13 cellular contexts compared by ENCODE assay signal in the genomic region with DNA sequence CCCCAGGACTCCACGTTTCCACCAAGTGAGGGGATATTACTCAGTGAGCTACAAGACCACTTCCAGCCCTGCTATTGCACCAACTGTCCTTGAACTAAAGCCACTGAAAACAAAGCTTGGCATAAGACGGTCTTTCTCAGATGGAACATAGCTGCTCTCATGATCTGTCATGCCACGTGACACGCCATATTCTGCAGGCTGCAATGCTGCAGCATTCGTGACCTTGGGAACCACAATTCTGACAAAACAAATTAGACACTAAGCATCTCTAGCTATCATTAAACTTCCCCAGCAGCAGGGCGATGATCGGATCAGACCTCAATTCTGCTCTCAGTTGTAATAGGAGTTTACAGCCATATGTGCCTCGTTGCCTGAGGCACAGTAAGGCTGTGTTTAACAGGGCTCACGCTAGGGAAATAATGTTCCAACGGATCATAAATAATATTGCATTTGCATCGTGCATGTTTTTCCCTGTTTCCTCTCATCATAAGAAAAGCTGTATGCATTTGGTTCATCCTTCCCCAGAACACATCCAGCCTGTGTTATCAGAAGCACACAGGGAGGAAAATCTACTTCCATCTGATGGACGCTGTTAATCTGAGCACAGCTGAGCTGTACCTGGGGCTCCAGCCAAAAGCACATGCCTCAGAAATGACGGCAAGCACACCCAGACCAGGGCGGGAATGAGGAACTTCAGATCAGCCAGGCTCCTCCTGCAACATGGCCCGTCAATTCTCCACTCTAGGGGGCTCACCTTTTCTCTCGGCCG. TPM values are rescaled to one million over a fixed set of nuclear protein-coding genes. Genes with fewer than 3 reads are reported as not detected.
DNase-seq lines count a peak whose midpoint lies in the region; ATAC-seq, FAIRE-seq and TF ChIP-seq lines count a peak whose summit lies in the region.
"Had no signal": no experiment of that assay in that cellular context is flagged by ENCODE, and none has a peak within 500 bp of the region (broad histone marks: within the 10 kb centered on the region; RNA-seq: fewer than 3 reads in every experiment).

No MANE protein-coding gene starts in this region.

- H3K4me3 ChIP-seq in fibroblast of villous mesenchyme (ENCODE audit: low read depth, low read length) = no peak overlapping the region
- H3K4me3 ChIP-seq: lung, sigmoid colon had no signal

- peak; percentile 51 for ATAC-seq in SK-N-SH treated with all-trans-retinoic acid at 6 μM for 48 hours
- ATAC-seq: activated CD8-positive, alpha-beta T cell treated with anti-CD3 and anti-CD28 coated beads for 36 hours had no signal

- in situ Hi-C loops in GM13977 (cut with MboI; ENCODE audit: low pct_unique_long_range_greater_than_20kb, low sequenced_read_pairs, unreplicated experiment) = no loop called here

- no peak for TF ChIP-seq CTCF in fibroblast of villous mesenchyme (IDR thresholded peaks at IDR 0.05; ENCODE audit: insufficient read depth, low read depth, low read length)
- TF ChIP-seq CTCF in GM13977 (IDR thresholded peaks at IDR 0.05; ENCODE audit: extremely low read depth, insufficient read depth, missing control alignments) = no peak

- no peak for FAIRE-seq in urothelium cell line (lab: Jason Lieb, UNC)

- DNase-seq in NCI-H1417 (lab: John Stamatoyannopoulos, UW) (peak in 2 of 3 experiments; percentile 39 to 60), NCI-H1417 treated with DMSO at 0.1 percent for 48 hours (lab: John Stamatoyannopoulos, UW) (no peak), fibroblast of villous mesenchyme (ENCODE audit: low read depth) (peak; percentile 11), stromal cell of bone marrow (ENCODE audit: low read depth) (peak; percentile 41), urothelium cell line (ENCODE audit: low spot score) (no peak), NCI-H187 (lab: John Stamatoyannopoulos, UW) (no peak), GM13977 (ENCODE audit: low spot score) (no peak)
- DNase-seq: 8988T; activated CD8-positive, alpha-beta T cell treated with anti-CD3 and anti-CD28 coated beads for 36 hours; NCI-H2171 treated with DMSO at 0.1 percent for 48 hours; sigmoid colon had no signal

TF ChIP-seq in SK-N-SH treated with all-trans-retinoic acid at 6 μM for 48 hours, 23 proteins besides CTCF, POLR2A, EP300 and RAD21:
- TF ChIP-seq ARNTL (CRISPR knock-in tag; IDR thresholded peaks at IDR 0.05; ENCODE audit: borderline replicate concordance, low read depth) (no peak), TCF4 (CRISPR knock-in tag; IDR thresholded peaks at IDR 0.05; ENCODE audit: borderline replicate concordance) (0 out of 2 replicates have a peak, but pooled peaks have one; percentile 35), PPARA (CRISPR knock-in tag; IDR thresholded peaks at IDR 0.05; ENCODE audit: borderline replicate concordance) (no peak), ESRRG (CRISPR knock-in tag; IDR thresholded peaks at IDR 0.05) (no peak), SNAI2 (CRISPR knock-in tag; IDR thresholded peaks at IDR 0.05) (no peak)
- TF ChIP-seq, protein P1, sequence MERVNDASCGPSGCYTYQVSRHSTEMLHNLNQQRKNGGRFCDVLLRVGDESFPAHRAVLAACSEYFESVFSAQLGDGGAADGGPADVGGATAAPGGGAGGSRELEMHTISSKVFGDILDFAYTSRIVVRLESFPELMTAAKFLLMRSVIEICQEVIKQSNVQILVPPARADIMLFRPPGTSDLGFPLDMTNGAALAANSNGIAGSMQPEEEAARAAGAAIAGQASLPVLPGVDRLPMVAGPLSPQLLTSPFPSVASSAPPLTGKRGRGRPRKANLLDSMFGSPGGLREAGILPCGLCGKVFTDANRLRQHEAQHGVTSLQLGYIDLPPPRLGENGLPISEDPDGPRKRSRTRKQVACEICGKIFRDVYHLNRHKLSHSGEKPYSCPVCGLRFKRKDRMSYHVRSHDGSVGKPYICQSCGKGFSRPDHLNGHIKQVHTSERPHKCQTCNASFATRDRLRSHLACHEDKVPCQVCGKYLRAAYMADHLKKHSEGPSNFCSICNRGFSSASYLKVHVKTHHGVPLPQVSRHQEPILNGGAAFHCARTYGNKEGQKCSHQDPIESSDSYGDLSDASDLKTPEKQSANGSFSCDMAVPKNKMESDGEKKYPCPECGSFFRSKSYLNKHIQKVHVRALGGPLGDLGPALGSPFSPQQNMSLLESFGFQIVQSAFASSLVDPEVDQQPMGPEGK (CRISPR knock-in tag; IDR thresholded peaks at IDR 0.05; ENCODE audit: borderline replicate concordance) = no peak
- TF ChIP-seq, protein P2, sequence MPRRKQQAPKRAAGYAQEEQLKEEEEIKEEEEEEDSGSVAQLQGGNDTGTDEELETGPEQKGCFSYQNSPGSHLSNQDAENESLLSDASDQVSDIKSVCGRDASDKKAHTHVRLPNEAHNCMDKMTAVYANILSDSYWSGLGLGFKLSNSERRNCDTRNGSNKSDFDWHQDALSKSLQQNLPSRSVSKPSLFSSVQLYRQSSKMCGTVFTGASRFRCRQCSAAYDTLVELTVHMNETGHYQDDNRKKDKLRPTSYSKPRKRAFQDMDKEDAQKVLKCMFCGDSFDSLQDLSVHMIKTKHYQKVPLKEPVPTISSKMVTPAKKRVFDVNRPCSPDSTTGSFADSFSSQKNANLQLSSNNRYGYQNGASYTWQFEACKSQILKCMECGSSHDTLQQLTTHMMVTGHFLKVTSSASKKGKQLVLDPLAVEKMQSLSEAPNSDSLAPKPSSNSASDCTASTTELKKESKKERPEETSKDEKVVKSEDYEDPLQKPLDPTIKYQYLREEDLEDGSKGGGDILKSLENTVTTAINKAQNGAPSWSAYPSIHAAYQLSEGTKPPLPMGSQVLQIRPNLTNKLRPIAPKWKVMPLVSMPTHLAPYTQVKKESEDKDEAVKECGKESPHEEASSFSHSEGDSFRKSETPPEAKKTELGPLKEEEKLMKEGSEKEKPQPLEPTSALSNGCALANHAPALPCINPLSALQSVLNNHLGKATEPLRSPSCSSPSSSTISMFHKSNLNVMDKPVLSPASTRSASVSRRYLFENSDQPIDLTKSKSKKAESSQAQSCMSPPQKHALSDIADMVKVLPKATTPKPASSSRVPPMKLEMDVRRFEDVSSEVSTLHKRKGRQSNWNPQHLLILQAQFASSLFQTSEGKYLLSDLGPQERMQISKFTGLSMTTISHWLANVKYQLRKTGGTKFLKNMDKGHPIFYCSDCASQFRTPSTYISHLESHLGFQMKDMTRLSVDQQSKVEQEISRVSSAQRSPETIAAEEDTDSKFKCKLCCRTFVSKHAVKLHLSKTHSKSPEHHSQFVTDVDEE (CRISPR knock-in tag; IDR thresholded peaks at IDR 0.05) = 0 out of 2 replicates have a peak, but pooled peaks have one; percentile 50

RNA-seq across cellular contexts. Expression of a gene that starts 38.6 kb away (rescaled TPM):
- not detected in 2 replicates for total RNA-seq in fibroblast of villous mesenchyme
- total RNA-seq: activated CD8-positive, alpha-beta T cell treated with anti-CD3 and anti-CD28 coated beads for 36 hours; lung; sigmoid colon had no signal

RNA-seq across cellular contexts. Expression of a gene that starts 59.5 kb away (rescaled TPM):
- total RNA-seq in fibroblast of villous mesenchyme = 22.9 and 23.7 TPM in 2 replicates

Comparison
In these comparisons a context has a peak if more than half of its experiments do, and no peak if none do; other contexts are left out.
1. DNase-seq: peak in NCI-H1417 (2 of 3), fibroblast of villous mesenchyme (single experiment) and stromal cell of bone marrow (single experiment); none in NCI-H1417 treated with DMSO at 0.1 percent for 48 hours (single experiment), urothelium cell line (single experiment), NCI-H187 (0 of 2) and GM13977 (single experiment).